In the genomic region with DNA sequence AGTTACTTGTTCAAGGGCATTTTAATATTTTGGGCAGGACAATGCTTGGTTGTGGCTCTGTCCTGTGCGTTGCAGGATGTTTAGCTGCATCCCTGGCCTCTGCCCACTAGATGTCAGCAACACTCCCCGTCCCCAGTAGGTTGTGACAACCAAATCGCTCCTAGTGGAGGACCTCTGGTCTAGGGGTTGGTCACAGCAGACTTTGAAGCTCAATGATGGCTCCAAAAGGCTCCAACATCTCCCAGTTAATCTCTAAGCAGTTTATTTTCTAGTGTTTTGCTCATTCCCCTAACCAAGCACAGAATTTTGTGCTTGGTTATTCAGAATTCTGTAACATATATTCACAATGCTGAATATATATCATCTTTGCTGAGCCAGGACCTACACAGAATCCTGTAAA, we compare ENCODE assay signal across 8 cellular contexts.
DNase-seq lines count a peak whose midpoint lies in the region; ATAC-seq and TF ChIP-seq lines count a peak whose summit lies in the region.

No MANE protein-coding gene starts in this region.

- H3K4me2 ChIP-seq in DOHH2 (ENCODE audit: low read length) = no peak overlapping the region

- H3K4me3 ChIP-seq in DOHH2 (ENCODE audit: low read length) (no peak overlapping the region), prostate gland (no peak overlapping the region)

- intact Hi-C loops in prostate gland (cut with DNase I) = loop anchor here (5.0 kb wide), 1 partner anchor 50 kb away; no protein-coding TSS in a partner anchor

- peaks cover 5% of the 10 kb centered on the region for H3K4me1 Mint-ChIP-seq in activated T-cell treated with anti-CD3 and anti-CD28 coated beads, Interleukin-2, amount 50 U/mL, for 4 hours (ENCODE audit: low read depth)

- DNase-seq in OCI-M1 (lab: John Stamatoyannopoulos, UW) (peak; percentile 79), fibroblast of peridontal ligament (ENCODE audit: extremely low read depth) (peak; percentile 64), occipital lobe (lab: John Stamatoyannopoulos, UW) (peak; percentile 42), prostate gland (ENCODE audit: low spot score) (no peak)
- DNase-seq in activated T-cell treated with anti-CD3 and anti-CD28 coated beads, Interleukin-2, amount 50 U/mL, for 4 hours = peak; percentile 47

- H3K79me2 ChIP-seq in DOHH2 (ENCODE audit: control insufficient read depth, low read length) = no peaks in the 10 kb centered on the region

- no peak for TF ChIP-seq POLR2A in prostate gland (IDR thresholded peaks at IDR 0.05)

- no peaks in the 10 kb centered on the region for H3K9me2 ChIP-seq in DOHH2 (replicated peaks; ENCODE audit: control insufficient read depth, low read length)

- H3K36me3 ChIP-seq in DOHH2 (ENCODE audit: control insufficient read depth, low read length) (no peaks in the 10 kb centered on the region), prostate gland (no peaks in the 10 kb centered on the region)

- no peaks in the 10 kb centered on the region for H3F3A ChIP-seq in DOHH2 (ENCODE audit: control insufficient read depth, insufficient read depth)

- WGBS in prostate gland = 16% methylated on average over 3 of the region's 3 CpGs

- H3K36me3 Mint-ChIP-seq in activated T-cell treated with anti-CD3 and anti-CD28 coated beads, Interleukin-2, amount 50 U/mL, for 4 hours (ENCODE audit: insufficient read depth) = no peaks in the 10 kb centered on the region

- no peaks in the 10 kb centered on the region for H4K20me1 ChIP-seq in DOHH2 (ENCODE audit: control insufficient read depth, insufficient read depth, low read depth, low read length)

- H3K4me1 ChIP-seq in DOHH2 (ENCODE audit: control insufficient read depth, low read length) = no peaks in the 10 kb centered on the region
- no peaks in the 10 kb centered on the region for H3K4me1 ChIP-seq in prostate gland (replicated peaks)

- no peak overlapping the region for H3K27ac ChIP-seq in DOHH2 (ENCODE audit: low read depth, low read length)
- H3K27ac ChIP-seq in prostate gland = no peak overlapping the region

- peak; percentile 82 for ATAC-seq in GM21381 (IDR thresholded peaks at IDR 0.05; ENCODE audit: unreplicated experiment)
- ATAC-seq in HG03575 (IDR thresholded peaks at IDR 0.05; ENCODE audit: extremely low read depth, insufficient number of reproducible peaks, low FRiP score, unreplicated experiment) = peak; percentile 67
- peak; percentile 91 to 97 for ATAC-seq in activated T-cell treated with anti-CD3 and anti-CD28 coated beads, Interleukin-2, amount 50 U/mL, for 4 hours

- no peaks in the 10 kb centered on the region for H3K9me3 Mint-ChIP-seq in activated T-cell treated with anti-CD3 and anti-CD28 coated beads, Interleukin-2, amount 50 U/mL, for 4 hours

- H3K9me3 ChIP-seq in DOHH2 (ENCODE audit: control insufficient read depth, insufficient read depth, low read length) (no peaks in the 10 kb centered on the region), prostate gland (no peaks in the 10 kb centered on the region)

- H3K27me3 ChIP-seq in DOHH2 (ENCODE audit: control insufficient read depth, low read length) (peaks cover 21% of the 10 kb centered on the region; the same call in 1 of the 2 replicates), prostate gland (replicated peaks; ENCODE audit: insufficient read depth) (no peaks in the 10 kb centered on the region)

- peaks cover 6% of the 10 kb centered on the region for H3K27me3 Mint-ChIP-seq in activated T-cell treated with anti-CD3 and anti-CD28 coated beads, Interleukin-2, amount 50 U/mL, for 4 hours (ENCODE audit: low read depth)

- TF ChIP-seq CTCF in DOHH2 (IDR thresholded peaks at IDR 0.05; ENCODE audit: low read depth, low read length, poor library complexity, severe bottlenecking) (peak; percentile 84), prostate gland (IDR thresholded peaks at IDR 0.05) (peak in 2 of 4 experiments; percentile 52 to 58)

- H3K4me3 Mint-ChIP-seq in activated T-cell treated with anti-CD3 and anti-CD28 coated beads, Interleukin-2, amount 50 U/mL, for 4 hours = no peak overlapping the region
